23 cellular contexts compared by ENCODE assay signal in the genomic region with DNA sequence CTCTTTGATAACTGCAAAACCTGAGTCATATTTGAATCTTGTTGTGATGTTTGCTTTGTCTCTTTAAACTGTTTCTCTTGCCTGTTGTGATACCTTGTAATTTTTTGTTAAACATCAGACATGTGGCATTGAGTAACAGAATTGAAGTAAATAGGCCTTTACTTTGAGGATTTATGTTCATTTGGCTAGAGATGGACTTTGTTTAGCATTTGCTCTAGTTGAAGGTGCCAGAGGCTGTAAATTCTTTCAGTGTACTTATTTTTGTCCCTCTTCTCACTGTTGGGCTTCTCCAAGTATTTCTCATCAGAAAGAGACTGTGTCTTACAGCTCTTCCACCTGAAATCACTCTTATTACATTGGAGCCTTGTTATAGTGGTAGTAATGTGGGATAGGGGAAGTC.
DNase-seq lines count a peak whose midpoint lies in the region; ATAC-seq, FAIRE-seq and TF ChIP-seq lines count a peak whose summit lies in the region.
"Had no signal": no experiment of that assay in that cellular context is flagged by ENCODE, and none has a peak within 500 bp of the region (broad histone marks: within the 10 kb centered on the region; RNA-seq: fewer than 3 reads in every experiment).

No MANE protein-coding gene starts in this region.

- no peaks in the 10 kb centered on the region for H3K4me1 ChIP-seq in breast epithelium
- H3K4me1 ChIP-seq: BLaER1, Caco-2, HAP-1 had no signal

- no peak overlapping the region for H3K27ac ChIP-seq in breast epithelium
- H3K27ac ChIP-seq: 22Rv1, BLaER1, C4-2B had no signal

- no peak overlapping the region for H3K4me3 Mint-ChIP-seq in activated T-cell treated with anti-CD3 and anti-CD28 coated beads, Interleukin-2, amount 50 U/mL, for 72 hours
- no peak overlapping the region for H3K4me3 Mint-ChIP-seq in activated T-cell treated with anti-CD3 and anti-CD28 coated beads, Interleukin-2, amount 50 U/mL, for 4 hours
- no peak overlapping the region for H3K4me3 Mint-ChIP-seq in nephron progenitor cell
- H3K4me3 Mint-ChIP-seq: B cell; CD4-positive, CD25-positive, alpha-beta regulatory T cell; CD8-positive, alpha-beta T cell; HFFc6 had no signal

- H3K36me3 Mint-ChIP-seq in activated T-cell treated with anti-CD3 and anti-CD28 coated beads, Interleukin-2, amount 50 U/mL, for 72 hours (ENCODE audit: insufficient read depth in 2 of 2), result no peaks in the 10 kb centered on the region
- no peaks in the 10 kb centered on the region for H3K36me3 Mint-ChIP-seq in activated T-cell treated with anti-CD3 and anti-CD28 coated beads, Interleukin-2, amount 50 U/mL, for 4 hours (ENCODE audit: insufficient read depth)
- H3K36me3 Mint-ChIP-seq in nephron progenitor cell (ENCODE audit: low read depth), result no peaks in the 10 kb centered on the region
- H3K36me3 Mint-ChIP-seq: CD4-positive, CD25-positive, alpha-beta regulatory T cell; CD8-positive, alpha-beta T cell had no signal

- no peaks in the 10 kb centered on the region for H3K27me3 ChIP-seq in breast epithelium
- H3K27me3 ChIP-seq: BLaER1 had no signal

- no peaks in the 10 kb centered on the region for H3K9me3 Mint-ChIP-seq in activated T-cell treated with anti-CD3 and anti-CD28 coated beads, Interleukin-2, amount 50 U/mL, for 72 hours
- H3K9me3 Mint-ChIP-seq in activated T-cell treated with anti-CD3 and anti-CD28 coated beads, Interleukin-2, amount 50 U/mL, for 4 hours, result no peaks in the 10 kb centered on the region
- no peaks in the 10 kb centered on the region for H3K9me3 Mint-ChIP-seq in nephron progenitor cell
- H3K9me3 Mint-ChIP-seq: CD8-positive, alpha-beta T cell had no signal

- FAIRE-seq in endometrium (lab: Jason Lieb, UNC), result peak; percentile 76
- FAIRE-seq: G401.6, GM12892, H54 had no signal

- no peak for DNase-seq in activated T-cell treated with anti-CD3 and anti-CD28 coated beads, Interleukin-2, amount 50 U/mL, for 72 hours
- DNase-seq in activated T-cell treated with anti-CD3 and anti-CD28 coated beads, Interleukin-2, amount 50 U/mL, for 4 hours, result no peak
- DNase-seq in fibroblast of villous mesenchyme (ENCODE audit: low read depth), result peak; percentile 60
- no peak for DNase-seq in nephron progenitor cell
- no peak for DNase-seq in breast epithelium (ENCODE audit: low spot score in 2 of 2)
- no peak for DNase-seq in NCI-H1694 treated with DMSO at 0.1 percent for 48 hours (lab: John Stamatoyannopoulos, UW)
- DNase-seq: Caco-2; CD4-positive, CD25-positive, alpha-beta regulatory T cell; CD8-positive, alpha-beta T cell; DMS153; DND-41; GOT3; HFFc6 had no signal

- H3K9me3 ChIP-seq in breast epithelium, result no peaks in the 10 kb centered on the region
- H3K9me3 ChIP-seq: BLaER1, Caco-2, HAP-1 had no signal

- no peaks in the 10 kb centered on the region for H3K4me1 Mint-ChIP-seq in activated T-cell treated with anti-CD3 and anti-CD28 coated beads, Interleukin-2, amount 50 U/mL, for 72 hours (ENCODE audit: low read depth)
- no peaks in the 10 kb centered on the region for H3K4me1 Mint-ChIP-seq in activated T-cell treated with anti-CD3 and anti-CD28 coated beads, Interleukin-2, amount 50 U/mL, for 4 hours (ENCODE audit: low read depth)
- peaks cover 3% of the 10 kb centered on the region for H3K4me1 Mint-ChIP-seq in nephron progenitor cell
- H3K4me1 Mint-ChIP-seq: B cell; CD4-positive, CD25-positive, alpha-beta regulatory T cell had no signal

- TF ChIP-seq CTCF in fibroblast of villous mesenchyme (IDR thresholded peaks at IDR 0.05; ENCODE audit: insufficient read depth, low read depth, low read length) (no peak), nephron progenitor cell (IDR thresholded peaks at IDR 0.05) (no peak), breast epithelium (IDR thresholded peaks at IDR 0.05) (no peak)

- intact Hi-C loops in breast epithelium (cut with DNase I; ENCODE audit: low total_unique reads), result no loop called here

- H3K4me3 ChIP-seq in fibroblast of villous mesenchyme (ENCODE audit: low read depth, low read length) (no peak overlapping the region), breast epithelium (no peak overlapping the region)
- H3K4me3 ChIP-seq: BLaER1, HAP-1 had no signal

- ATAC-seq in activated T-cell treated with anti-CD3 and anti-CD28 coated beads, Interleukin-2, amount 50 U/mL, for 72 hours (replicated peaks in 1 of 2), result no peak
- no peak for ATAC-seq in activated T-cell treated with anti-CD3 and anti-CD28 coated beads, Interleukin-2, amount 50 U/mL, for 4 hours
- ATAC-seq in HG02678 (IDR thresholded peaks at IDR 0.05; ENCODE audit: unreplicated experiment), result no peak
- ATAC-seq: CD8-positive, alpha-beta T cell had no signal

- H3K27me3 Mint-ChIP-seq in activated T-cell treated with anti-CD3 and anti-CD28 coated beads, Interleukin-2, amount 50 U/mL, for 72 hours (ENCODE audit: low read depth), result no peaks in the 10 kb centered on the region
- H3K27me3 Mint-ChIP-seq in activated T-cell treated with anti-CD3 and anti-CD28 coated beads, Interleukin-2, amount 50 U/mL, for 4 hours (ENCODE audit: low read depth), result no peaks in the 10 kb centered on the region
- no peaks in the 10 kb centered on the region for H3K27me3 Mint-ChIP-seq in nephron progenitor cell (ENCODE audit: low read depth, poor library complexity)
- H3K27me3 Mint-ChIP-seq: B cell; CD4-positive, CD25-positive, alpha-beta regulatory T cell had no signal

- TF ChIP-seq POLR2A in breast epithelium (IDR thresholded peaks at IDR 0.05), result no peak

- H3K36me3 ChIP-seq in breast epithelium, result no peaks in the 10 kb centered on the region
- H3K36me3 ChIP-seq: BLaER1, HAP-1 had no signal

- H3K27ac Mint-ChIP-seq in activated T-cell treated with anti-CD3 and anti-CD28 coated beads, Interleukin-2, amount 50 U/mL, for 72 hours, result peak overlapping the region; percentile 48
- H3K27ac Mint-ChIP-seq in nephron progenitor cell, result peak overlapping the region; percentile 17
- H3K27ac Mint-ChIP-seq: B cell; CD4-positive, CD25-positive, alpha-beta regulatory T cell; CD8-positive, alpha-beta T cell; HFFc6 had no signal
